ENCODE assay signal across 14 cellular contexts in genomic region chrX:136652822-136653723, GRCh38. TPM values are rescaled to one million over a fixed set of nuclear protein-coding genes. Genes with fewer than 3 reads are reported as not detected.
DNase-seq lines count a peak whose midpoint lies in the region; ATAC-seq and TF ChIP-seq lines count a peak whose summit lies in the region.
"Had no signal": no experiment of that assay in that cellular context is flagged by ENCODE, and none has a peak within 500 bp of the region (broad histone marks: within the 10 kb centered on the region; RNA-seq: fewer than 3 reads in every experiment).

No MANE protein-coding gene starts in this region.

- DNase-seq in AG20443 (ENCODE audit: low spot score), result peak; percentile 5
- DNase-seq in CD4-positive, CD25-positive, alpha-beta regulatory T cell, result no peak
- peak; percentile 49 for DNase-seq in T-helper 2 cell treated with Interferon-gamma antibody and Interleukin-4, amounts not matched to agents 5 μg/mL and 100 μg/mL, for 36 hours (ENCODE audit: low spot score)
- no peak for DNase-seq in effector memory CD8-positive, alpha-beta T cell
- no peak for DNase-seq in progenitor cell of endocrine pancreas (ENCODE audit: low spot score, unreplicated experiment)
- DNase-seq in NCI-H2029 treated with DMSO at 0.1 percent for 48 hours (lab: John Stamatoyannopoulos, UW), result no peak
- DNase-seq: kidney glomerular epithelial cell, mucosa of descending colon, NCI-H2081, NCI-H748 treated with DMSO at 0.1 percent for 48 hours had no signal

- peaks cover 24% of the 10 kb centered on the region for H3K4me1 ChIP-seq in CD4-positive, CD25-positive, alpha-beta regulatory T cell (ENCODE audit: control insufficient read depth, insufficient read depth, low read length, poor library complexity, severe bottlenecking)
- H3K4me1 ChIP-seq: parathyroid adenoma had no signal

- no peaks in the 10 kb centered on the region for H3K27me3 ChIP-seq in CD4-positive, CD25-positive, alpha-beta regulatory T cell (ENCODE audit: control insufficient read depth, insufficient read depth, low read length)

- H3K36me3 ChIP-seq in CD4-positive, CD25-positive, alpha-beta regulatory T cell (ENCODE audit: control insufficient read depth, insufficient read depth, low read length), result peaks cover 15% of the 10 kb centered on the region

- no peaks in the 10 kb centered on the region for H3K9me3 Mint-ChIP-seq in CD4-positive, CD25-positive, alpha-beta regulatory T cell
- H3K9me3 Mint-ChIP-seq in T-helper 2 cell treated with Interferon-gamma antibody and Interleukin-4, amounts not matched to agents 5 μg/mL and 100 μg/mL, for 36 hours, result no peaks in the 10 kb centered on the region
- no peaks in the 10 kb centered on the region for H3K9me3 Mint-ChIP-seq in effector memory CD8-positive, alpha-beta T cell
- H3K9me3 Mint-ChIP-seq in progenitor cell of endocrine pancreas (ENCODE audit: low read depth), result peaks cover 27% of the 10 kb centered on the region

- H3K4me1 Mint-ChIP-seq in CD4-positive, CD25-positive, alpha-beta regulatory T cell, result peaks cover 0 to 57% (median 20%) of the 10 kb centered on the region in 4 donors
- H3K4me1 Mint-ChIP-seq in T-helper 2 cell treated with Interferon-gamma antibody and Interleukin-4, amounts not matched to agents 5 μg/mL and 100 μg/mL, for 36 hours (ENCODE audit: low read depth), result peaks cover 45% of the 10 kb centered on the region
- peaks cover 5 to 13% of the 10 kb centered on the region in 2 donors for H3K4me1 Mint-ChIP-seq in effector memory CD8-positive, alpha-beta T cell (ENCODE audit: low read depth in 2 of 2)
- H3K4me1 Mint-ChIP-seq in progenitor cell of endocrine pancreas (ENCODE audit: low read depth), result peaks cover 2% of the 10 kb centered on the region

- peaks cover 29% of the 10 kb centered on the region for H3K36me3 Mint-ChIP-seq in CD4-positive, CD25-positive, alpha-beta regulatory T cell
- peaks cover 97% of the 10 kb centered on the region for H3K36me3 Mint-ChIP-seq in T-helper 2 cell treated with Interferon-gamma antibody and Interleukin-4, amounts not matched to agents 5 μg/mL and 100 μg/mL, for 36 hours (ENCODE audit: low read depth)
- H3K36me3 Mint-ChIP-seq in effector memory CD8-positive, alpha-beta T cell (ENCODE audit: insufficient read depth), result peaks cover 37% of the 10 kb centered on the region
- no peaks in the 10 kb centered on the region for H3K36me3 Mint-ChIP-seq in progenitor cell of endocrine pancreas (ENCODE audit: insufficient read depth)

- peak overlapping the region; percentile 51 for H3K27ac ChIP-seq in CD4-positive, CD25-positive, alpha-beta regulatory T cell (ENCODE audit: insufficient read depth, low read length, poor library complexity, severe bottlenecking)
- H3K27ac ChIP-seq: parathyroid adenoma had no signal

- H3K4me3 ChIP-seq in CD4-positive, CD25-positive, alpha-beta regulatory T cell (ENCODE audit: low read depth, low read length), result peak overlapping the region; percentile 90
- H3K4me3 ChIP-seq: mucosa of descending colon had no signal

- H3K27ac Mint-ChIP-seq in CD4-positive, CD25-positive, alpha-beta regulatory T cell, result peak overlapping the region; percentile 38 to 80 (median 56)
- H3K27ac Mint-ChIP-seq in T-helper 2 cell treated with Interferon-gamma antibody and Interleukin-4, amounts not matched to agents 5 μg/mL and 100 μg/mL, for 36 hours, result peak overlapping the region; percentile 96
- H3K27ac Mint-ChIP-seq in effector memory CD8-positive, alpha-beta T cell, result peak overlapping the region; percentile 41 to 64
- H3K27ac Mint-ChIP-seq in progenitor cell of endocrine pancreas, result no peak overlapping the region

- H3K4me3 Mint-ChIP-seq in CD4-positive, CD25-positive, alpha-beta regulatory T cell, result peak overlapping the region; percentile 6 to 91 (median 77)
- H3K4me3 Mint-ChIP-seq in T-helper 2 cell treated with Interferon-gamma antibody and Interleukin-4, amounts not matched to agents 5 μg/mL and 100 μg/mL, for 36 hours, result peak overlapping the region; percentile 100
- peak overlapping the region in 1 of 2 donors; percentile 77 for H3K4me3 Mint-ChIP-seq in effector memory CD8-positive, alpha-beta T cell
- no peak overlapping the region for H3K4me3 Mint-ChIP-seq in progenitor cell of endocrine pancreas (ENCODE audit: low read depth)

- no peak for ATAC-seq in CD4-positive, CD25-positive, alpha-beta regulatory T cell (ENCODE audit: low read depth in 2 of 2)
- ATAC-seq in effector memory CD8-positive, alpha-beta T cell (replicated peaks), result peak; percentile 51
- ATAC-seq in GM21528 (IDR thresholded peaks at IDR 0.05; ENCODE audit: low FRiP score, unreplicated experiment) (no peak), GM18868 (IDR thresholded peaks at IDR 0.05; ENCODE audit: unreplicated experiment) (no peak)
- ATAC-seq: mucosa of descending colon had no signal

- no peaks in the 10 kb centered on the region for H3K9me3 ChIP-seq in CD4-positive, CD25-positive, alpha-beta regulatory T cell (ENCODE audit: control insufficient read depth in 2 of 2, low read length in 2 of 2)
- H3K9me3 ChIP-seq: mucosa of descending colon had no signal

- H3K27me3 Mint-ChIP-seq in CD4-positive, CD25-positive, alpha-beta regulatory T cell, result no peaks in the 10 kb centered on the region
- H3K27me3 Mint-ChIP-seq in T-helper 2 cell treated with Interferon-gamma antibody and Interleukin-4, amounts not matched to agents 5 μg/mL and 100 μg/mL, for 36 hours (ENCODE audit: low read depth), result no peaks in the 10 kb centered on the region
- no peaks in the 10 kb centered on the region for H3K27me3 Mint-ChIP-seq in effector memory CD8-positive, alpha-beta T cell
- peaks cover 2% of the 10 kb centered on the region for H3K27me3 Mint-ChIP-seq in progenitor cell of endocrine pancreas

- no peak for TF ChIP-seq CTCF in progenitor cell of endocrine pancreas (IDR thresholded peaks at IDR 0.05; ENCODE audit: unreplicated experiment)

RNA-seq across cellular contexts. Expression of gene CD40LG, which starts 5.1 kb away (rescaled TPM):
- 24.0 TPM for total RNA-seq in CD4-positive, CD25-positive, alpha-beta regulatory T cell
- 10 to 100 TPM in 2 of 4 donors, 1 to 10 TPM in 2; 7.6 to 25.0 (median 14.3) TPM for polyA plus RNA-seq in CD4-positive, CD25-positive, alpha-beta regulatory T cell
- total RNA-seq in progenitor cell of endocrine pancreas, result not detected in 2 replicates
- total RNA-seq: urinary bladder had no signal

Comparison
In these comparisons a context has a peak if more than half of its experiments do, and no peak if none do; other contexts are left out.
1. DNase-seq: peak in AG20443 (single experiment) and T-helper 2 cell treated with Interferon-gamma antibody and Interleukin-4, amounts not matched to agents 5 μg/mL and 100 μg/mL, for 36 hours (single experiment); none in CD4-positive, CD25-positive, alpha-beta regulatory T cell (0 of 3), effector memory CD8-positive, alpha-beta T cell (0 of 3), progenitor cell of endocrine pancreas (single experiment) and NCI-H2029 treated with DMSO at 0.1 percent for 48 hours (single experiment).
2. RNA of gene CD40LG, which starts 5.1 kb away (total RNA-seq): 24.0 TPM in CD4-positive, CD25-positive, alpha-beta regulatory T cell (single experiment); not detected in progenitor cell of endocrine pancreas; every median in the first group is over 10 times any median in the second.